Comparison of ENCODE assay signal across 9 cellular contexts in the genomic region with DNA sequence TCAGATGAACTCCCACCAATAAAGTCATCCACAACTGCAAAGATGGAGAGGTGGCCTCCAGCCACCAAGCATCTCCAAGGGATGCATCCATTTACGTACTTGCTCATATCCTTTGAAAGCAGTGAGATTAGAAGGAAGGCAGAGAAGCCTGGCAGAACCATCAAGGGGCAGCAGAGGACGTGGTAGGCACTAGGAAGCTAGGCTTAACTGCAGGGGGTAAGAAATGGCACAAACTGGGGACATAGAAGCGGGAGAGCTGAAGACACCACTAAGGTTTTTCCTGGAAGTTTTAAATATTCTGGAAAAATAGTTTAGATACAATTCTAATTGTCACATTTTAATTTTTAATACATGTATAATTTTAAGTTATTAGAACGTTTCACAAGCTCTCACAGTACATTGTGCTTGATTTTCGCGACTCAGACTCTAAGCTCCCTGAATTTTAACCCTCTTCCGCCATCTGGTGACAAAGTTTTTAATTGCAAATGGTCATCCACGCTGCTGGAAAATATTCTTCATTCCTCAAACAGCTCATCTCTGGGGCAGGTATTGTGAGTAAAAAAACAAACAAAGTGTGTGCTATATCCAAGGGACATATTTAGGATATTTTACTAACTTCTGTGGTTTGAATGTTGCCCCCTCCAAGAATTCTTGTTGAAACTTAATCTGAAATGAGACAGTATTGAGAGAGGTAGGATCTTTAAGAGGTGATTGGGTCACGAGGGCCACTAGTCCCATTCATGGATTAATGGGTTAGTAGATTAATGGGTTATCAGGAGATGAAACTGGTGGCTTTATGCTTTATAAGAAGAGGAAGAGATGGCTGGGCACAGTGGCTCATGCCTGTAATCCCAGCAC. TPM values are rescaled to one million over a fixed set of nuclear protein-coding genes. Genes with fewer than 3 reads are reported as not detected.
A peak's percentile ranks its signal among the peaks of the same experiment; 100 is the strongest.
DNase-seq lines count a peak whose midpoint lies in the region; ATAC-seq and TF ChIP-seq lines count a peak whose summit lies in the region.
"Had no signal": no experiment of that assay in that cellular context is flagged by ENCODE, and none has a peak within 500 bp of the region (broad histone marks: within the 10 kb centered on the region; RNA-seq: fewer than 3 reads in every experiment).

No MANE protein-coding gene starts in this region.

- H3F3A ChIP-seq in Loucy (ENCODE audit: low read depth): no peaks in the 10 kb centered on the region

- H3K27ac ChIP-seq in adrenal gland (no peak overlapping the region), left ventricle myocardium inferior (replicated peaks) (no peak overlapping the region)
- H3K27ac ChIP-seq: BLaER1 treated with 17β-estradiol and CSF1 and Interleukin-3, amounts not matched to agents 10 nM and 100 nM had no signal

- no peak overlapping the region for H2AFZ ChIP-seq in Loucy (ENCODE audit: low read length)

- 20 to 26% (median 24%) methylated on average over 9 of the region's 9 CpGs for WGBS in adrenal gland, 4 donors

- intact Hi-C loops in adrenal gland (cut with DNase I): loop anchor here (5.0 to 10.0 kb wide), 3 partner anchors 96 to 409 kb away; no protein-coding TSS in a partner anchor
- intact Hi-C loops in left ventricle myocardium inferior (cut with micrococcal nuclease): no loop called here
- intact Hi-C loops in sciatic nerve (cut with DNase I): loop anchor here (5.0 to 10.0 kb wide), 2 partner anchors 101 to 409 kb away; no protein-coding TSS in a partner anchor

- no peak for TF ChIP-seq POLR2A in adrenal gland (IDR thresholded peaks at IDR 0.05)

- H3K27me3 ChIP-seq in Loucy (ENCODE audit: insufficient read depth, low read length, poor library complexity, severe bottlenecking): no peaks in the 10 kb centered on the region
- H3K27me3 ChIP-seq in adrenal gland: no peaks in the 10 kb centered on the region
- no peaks in the 10 kb centered on the region for H3K27me3 ChIP-seq in left ventricle myocardium inferior (ENCODE audit: low read depth)

- H3K4me2 ChIP-seq in Loucy (ENCODE audit: low read depth, low read length, poor library complexity, severe bottlenecking): peak overlapping the region; percentile 36

- H3K9ac ChIP-seq in Loucy (ENCODE audit: low read depth, low read length, poor library complexity, severe bottlenecking): no peak overlapping the region
- H3K9ac ChIP-seq: BLaER1 treated with 17β-estradiol and CSF1 and Interleukin-3, amounts not matched to agents 10 nM and 100 nM had no signal

- H3K4me3 ChIP-seq in Loucy (ENCODE audit: low read length, poor library complexity, severe bottlenecking) (peak overlapping the region; percentile 11), adrenal gland (no peak overlapping the region), left ventricle myocardium inferior (peak overlapping the region; percentile 76)

- no peaks in the 10 kb centered on the region for H4K20me1 ChIP-seq in Loucy (ENCODE audit: insufficient read depth, low read length, poor library complexity, severe bottlenecking)

- no peaks in the 10 kb centered on the region for H3K79me2 ChIP-seq in Loucy (ENCODE audit: insufficient read depth, low read length)

- H3K36me3 ChIP-seq in Loucy (ENCODE audit: insufficient read depth, low read length) (no peaks in the 10 kb centered on the region; the same call in 1 of the 2 replicates), adrenal gland (replicated peaks in 1 of 2) (peaks cover 0 to 7% of the 10 kb centered on the region in 2 donors), left ventricle myocardium inferior (peaks cover 15% of the 10 kb centered on the region)

- no peaks in the 10 kb centered on the region for H3K9me2 ChIP-seq in Loucy (replicated peaks; ENCODE audit: low read depth, low read length)

- H3K4me1 ChIP-seq in Loucy (ENCODE audit: insufficient read depth, low read length, poor library complexity, severe bottlenecking) (peaks cover 7% of the 10 kb centered on the region), adrenal gland (replicated peaks in 1 of 2) (peaks cover 8 to 15% of the 10 kb centered on the region in 2 donors), left ventricle myocardium inferior (peaks cover 45% of the 10 kb centered on the region)

- no peaks in the 10 kb centered on the region for H3K9me3 ChIP-seq in Loucy (ENCODE audit: insufficient read depth, low read depth, low read length)
- H3K9me3 ChIP-seq in adrenal gland (replicated peaks in 1 of 3): no peaks in the 10 kb centered on the region
- no peaks in the 10 kb centered on the region for H3K9me3 ChIP-seq in left ventricle myocardium inferior (replicated peaks)
- H3K9me3 ChIP-seq: BLaER1 treated with 17β-estradiol and CSF1 and Interleukin-3, amounts not matched to agents 10 nM and 100 nM had no signal

- DNase-seq in NCI-H510A treated with DMSO at 0.1 percent for 48 hours (lab: John Stamatoyannopoulos, UW) (peak; percentile 58), NCI-H510A (lab: John Stamatoyannopoulos, UW) (no peak), RPMI7951 (ENCODE audit: low read depth) (peak; percentile 52), adrenal gland (peak; percentile 34 to 73 (median 69)), left ventricle myocardium inferior (no peak), sciatic nerve (ENCODE audit: low spot score) (no peak)

- TF ChIP-seq CTCF in Loucy (conservative IDR thresholded peaks at IDR 0.05; ENCODE audit: low read length) (peak; percentile 73), adrenal gland (IDR thresholded peaks at IDR 0.05) (peak; percentile 58 to 76 (median 72)), left ventricle myocardium inferior (IDR thresholded peaks at IDR 0.05; ENCODE audit: borderline replicate concordance) (peak; percentile 71)

- ATAC-seq in sciatic nerve (peak; percentile 72), GM19467 (IDR thresholded peaks at IDR 0.05; ENCODE audit: unreplicated experiment) (no peak)

RNA-seq across cellular contexts. Expression of a gene that starts 1.6 kb away (rescaled TPM):
- 0.36 and 0.68 TPM in 2 replicates for total RNA-seq in RPMI7951 (2014; rRNA removed; shearing (Covaris generic))
- total RNA-seq in adrenal gland: 10 to 100 TPM in 2 of 8 donors, 1 to 10 TPM in 6; 5.3 to 17.8 (median 8.4) TPM
- 1 to 10 TPM; 6.6 to 9.1 (median 7.0) TPM for polyA plus RNA-seq in adrenal gland
- total RNA-seq in left ventricle myocardium inferior: 1.8 TPM
- total RNA-seq in sciatic nerve: 10.0 TPM

RNA-seq across cellular contexts. Expression of a gene that starts 24.4 kb away (rescaled TPM):
- total RNA-seq in RPMI7951 (2014; rRNA removed; shearing (Covaris generic)): 597 and 611 TPM in 2 replicates
- total RNA-seq in adrenal gland (100 to 1,000 TPM; 597 to 783 (median 679) TPM), left ventricle myocardium inferior (1,743 TPM), sciatic nerve (200 TPM)
- 100 to 1,000 TPM; 194 to 697 (median 252) TPM for polyA plus RNA-seq in adrenal gland

RNA-seq across cellular contexts. Expression of a gene that starts 30.5 kb away (rescaled TPM):
- 137 and 150 TPM in 2 replicates for total RNA-seq in RPMI7951 (2014; rRNA removed; shearing (Covaris generic))
- total RNA-seq in adrenal gland (10 to 100 TPM; 12.2 to 42.9 (median 14.6) TPM), left ventricle myocardium inferior (6.4 TPM), sciatic nerve (23.8 TPM)
- polyA plus RNA-seq in adrenal gland: 10 to 100 TPM; 14.9 to 19.7 (median 19.6) TPM

Comparison
In these comparisons a context has a peak if more than half of its experiments do, and no peak if none do; other contexts are left out.
1. DNase-seq: peak in NCI-H510A treated with DMSO at 0.1 percent for 48 hours (single experiment), RPMI7951 (single experiment) and adrenal gland (7 of 7); none in NCI-H510A (single experiment), left ventricle myocardium inferior (single experiment) and sciatic nerve (single experiment).
2. H3K4me3 ChIP-seq: peak in Loucy (single experiment) and left ventricle myocardium inferior (single experiment); none in adrenal gland (0 of 4).
3. Peak in every context shown above with its lines, with median percentiles within 50 percentile points of each other: CTCF ChIP-seq.